1 cellular context compared by ENCODE assay signal in genomic region chr7:26189000-26189539, GRCh38.
A peak's percentile ranks its signal among the peaks of the same experiment; 100 is the strongest.
TF ChIP-seq lines count a peak whose summit lies in the region.

No MANE protein-coding gene starts in this region.

TF ChIP-seq in HepG2, 621 proteins besides CTCF, POLR2A, EP300 and RAD21 (continues in another document):
- TF ChIP-seq JUNB (CRISPR knock-in tag; IDR thresholded peaks at IDR 0.05; ENCODE audit: borderline replicate concordance) (no peak), FOSL1 (CRISPR knock-in tag; IDR thresholded peaks at IDR 0.05; ENCODE audit: borderline replicate concordance) (no peak), POLR2G (IDR thresholded peaks at IDR 0.05; ENCODE audit: low read depth, low read length) (peak; percentile 46), FOXC1 (CRISPR knock-in tag; IDR thresholded peaks at IDR 0.05; ENCODE audit: borderline replicate concordance) (no peak), ZNF251 (CRISPR knock-in tag; IDR thresholded peaks at IDR 0.05) (no peak), ZNF703 (CRISPR knock-in tag; IDR thresholded peaks at IDR 0.05; ENCODE audit: borderline replicate concordance) (no peak), RBFOX2 (IDR thresholded peaks at IDR 0.05; ENCODE audit: low read depth, low read length) (peak; percentile 65), ZNF839 (CRISPR knock-in tag; IDR thresholded peaks at IDR 0.05; ENCODE audit: borderline replicate concordance) (no peak), ZBTB20 (CRISPR knock-in tag; IDR thresholded peaks at IDR 0.05; ENCODE audit: borderline replicate concordance, low read depth) (no peak), PRPF4 (IDR thresholded peaks at IDR 0.05; ENCODE audit: low read depth, low read length, poor library complexity, severe bottlenecking) (no peak), CENPBD1 (CRISPR knock-in tag; IDR thresholded peaks at IDR 0.05; ENCODE audit: borderline replicate concordance, low read depth) (no peak), FOXM1 (CRISPR knock-in tag; IDR thresholded peaks at IDR 0.05) (no peak), FOXK2 (IDR thresholded peaks at IDR 0.05) (no peak), ZEB1 (IDR thresholded peaks at IDR 0.05; ENCODE audit: insufficient replicate concordance, low read depth) (no peak), ZBTB42 (CRISPR knock-in tag; IDR thresholded peaks at IDR 0.05) (no peak), ZFP36L2 (CRISPR knock-in tag; IDR thresholded peaks at IDR 0.05) (no peak), RAD51 (IDR thresholded peaks at IDR 0.05; ENCODE audit: borderline replicate concordance) (no peak), KLF15 (CRISPR knock-in tag; IDR thresholded peaks at IDR 0.05; ENCODE audit: borderline replicate concordance) (no peak), ZNF710 (CRISPR knock-in tag; IDR thresholded peaks at IDR 0.05; ENCODE audit: borderline replicate concordance) (no peak), ZNF33B (CRISPR knock-in tag; IDR thresholded peaks at IDR 0.05) (no peak), TBX2 (CRISPR knock-in tag; IDR thresholded peaks at IDR 0.05; ENCODE audit: borderline replicate concordance) (no peak), POLR2AphosphoS5 (IDR thresholded peaks at IDR 0.05; ENCODE audit: low read depth, low read length) (peak; percentile 50), ZBTB21 (CRISPR knock-in tag; IDR thresholded peaks at IDR 0.05) (no peak), KLF13 (CRISPR knock-in tag; IDR thresholded peaks at IDR 0.05) (no peak), HNRNPH1 (optimal IDR thresholded peaks at IDR 0.05; ENCODE audit: low read depth, low read length) (no peak), TAF15 (IDR thresholded peaks at IDR 0.05; ENCODE audit: low read depth, low read length, poor library complexity, severe bottlenecking) (no peak), MEF2D (CRISPR knock-in tag; IDR thresholded peaks at IDR 0.05) (no peak), ZNF282 (IDR thresholded peaks at IDR 0.05; ENCODE audit: partially characterized antibody) (no peak), PCBP1 (IDR thresholded peaks at IDR 0.05; ENCODE audit: borderline replicate concordance, low read depth, low read length) (no peak), ADNP (CRISPR knock-in tag; IDR thresholded peaks at IDR 0.05) (no peak), ZNF501 (CRISPR knock-in tag; IDR thresholded peaks at IDR 0.05) (no peak), AKAP8 (CRISPR knock-in tag; IDR thresholded peaks at IDR 0.05) (no peak), ZNF431 (CRISPR knock-in tag; IDR thresholded peaks at IDR 0.05; ENCODE audit: borderline replicate concordance, low read depth) (no peak), CENPT (CRISPR knock-in tag; IDR thresholded peaks at IDR 0.05; ENCODE audit: low read depth) (no peak), ZIK1 (CRISPR knock-in tag; IDR thresholded peaks at IDR 0.05; ENCODE audit: borderline replicate concordance, low read depth) (no peak), ZFP37 (CRISPR knock-in tag; IDR thresholded peaks at IDR 0.05; ENCODE audit: borderline replicate concordance) (no peak), RXRA (CRISPR knock-in tag; IDR thresholded peaks at IDR 0.05) (no peak), RERE (CRISPR knock-in tag; IDR thresholded peaks at IDR 0.05; ENCODE audit: low read depth) (no peak), ZNF207 (IDR thresholded peaks at IDR 0.05; ENCODE audit: borderline replicate concordance) (no peak), ZBTB49 (CRISPR knock-in tag; IDR thresholded peaks at IDR 0.05; ENCODE audit: borderline replicate concordance) (no peak), U2AF1 (optimal IDR thresholded peaks at IDR 0.05; ENCODE audit: low read depth, low read length) (no peak), MTA3 (CRISPR knock-in tag; IDR thresholded peaks at IDR 0.05) (no peak), ZBTB26 (CRISPR knock-in tag; IDR thresholded peaks at IDR 0.05; ENCODE audit: borderline replicate concordance) (no peak), HMGXB3 (CRISPR knock-in tag; IDR thresholded peaks at IDR 0.05; ENCODE audit: borderline replicate concordance) (no peak), CEBPG (CRISPR knock-in tag; IDR thresholded peaks at IDR 0.05) (peak; percentile 24; the same call in 1 of the 2 replicates), RBM22 (optimal IDR thresholded peaks at IDR 0.05; ENCODE audit: low read length) (peak; percentile 59), ZSCAN12 (CRISPR knock-in tag; IDR thresholded peaks at IDR 0.05) (no peak), CEBPB (IDR thresholded peaks at IDR 0.05; ENCODE audit: borderline replicate concordance, low read depth, low read length) (peak; percentile 76), TEF (CRISPR knock-in tag; IDR thresholded peaks at IDR 0.05) (no peak), ZFP36 (IDR thresholded peaks at IDR 0.05; ENCODE audit: borderline replicate concordance, low read depth, low read length, partially characterized antibody) (no peak), ATF4 (CRISPR knock-in tag; IDR thresholded peaks at IDR 0.05) (0 out of 4 replicates have a peak, but pooled peaks of 1 of the 2 experiments have one; percentile 2), ZNF790 (CRISPR knock-in tag; IDR thresholded peaks at IDR 0.05; ENCODE audit: borderline replicate concordance) (no peak), HMG20B (CRISPR knock-in tag; conservative IDR thresholded peaks at IDR 0.05) (no peak), SP4 (CRISPR knock-in tag; IDR thresholded peaks at IDR 0.05) (no peak), GABPB1 (CRISPR knock-in tag; IDR thresholded peaks at IDR 0.05) (no peak), PAF1 (CRISPR knock-in tag; IDR thresholded peaks at IDR 0.05) (peak; percentile 57; the same call in 1 of the 2 replicates), SNRNP70 (IDR thresholded peaks at IDR 0.05; ENCODE audit: low read depth, low read length) (0 out of 2 replicates have a peak, but pooled peaks have one; percentile 69)
